ENCODE assay signal across 13 cellular contexts in the genomic region with DNA sequence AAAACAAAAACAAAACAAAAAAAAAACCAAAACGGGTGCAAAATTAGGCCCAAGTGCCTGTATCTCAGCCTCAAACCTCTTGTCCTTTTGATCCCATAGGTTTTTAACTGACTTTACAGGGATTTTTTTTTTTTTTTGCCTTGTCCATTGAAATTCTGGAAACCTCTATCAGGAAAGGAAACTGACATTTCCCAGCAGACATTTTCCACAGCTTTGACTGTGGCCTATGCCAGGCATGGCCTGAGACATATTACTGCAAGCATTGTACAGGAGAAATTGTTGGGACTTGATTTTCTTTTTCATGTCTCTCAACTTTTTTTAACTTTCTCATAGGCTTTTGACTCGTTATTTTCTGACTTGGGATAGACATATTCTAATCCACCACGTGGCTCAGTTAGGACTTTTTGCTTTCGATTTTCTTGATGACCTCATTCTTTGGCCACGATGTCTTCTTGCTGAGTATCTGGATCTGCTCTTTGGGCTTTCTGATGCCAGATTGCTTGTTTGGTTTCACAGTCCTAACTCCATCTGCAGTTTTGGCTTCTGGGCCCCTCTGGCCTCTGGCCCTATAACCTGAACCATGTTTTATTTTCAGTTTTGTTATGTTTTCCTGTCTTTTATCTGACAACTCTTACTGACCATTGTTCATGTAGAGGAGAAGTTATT.
DNase-seq lines count a peak whose midpoint lies in the region; ATAC-seq, FAIRE-seq and TF ChIP-seq lines count a peak whose summit lies in the region.
"Had no signal": no experiment of that assay in that cellular context is flagged by ENCODE, and none has a peak within 500 bp of the region (broad histone marks: within the 10 kb centered on the region; RNA-seq: fewer than 3 reads in every experiment).

No MANE protein-coding gene starts in this region.

- intact Hi-C loops in right lobe of liver (cut with DNase I) (no loop called here), CD14-positive monocyte (cut with micrococcal nuclease) (no loop called here)

- H3K4me1 Mint-ChIP-seq in naive thymus-derived CD8-positive, alpha-beta T cell, result no peaks in the 10 kb centered on the region
- peaks cover 3% of the 10 kb centered on the region for H3K4me1 Mint-ChIP-seq in CD14-positive monocyte
- H3K4me1 Mint-ChIP-seq: memory B cell had no signal

- H3K27me3 ChIP-seq in BLaER1 (no peaks in the 10 kb centered on the region), right lobe of liver (no peaks in the 10 kb centered on the region), small intestine (ENCODE audit: control insufficient read depth in 2 of 2, insufficient read depth in 2 of 2, low read length in 2 of 2) (no peaks in the 10 kb centered on the region)

- 45% methylated on average over 5 of the region's 5 CpGs for WGBS in right lobe of liver (ENCODE audit: insufficient coverage, low coverage, low lambda C conversion rate, missing lambda C conversion rate)
- 68 to 75% (median 73%) methylated on average over 5 of the region's 5 CpGs for WGBS in small intestine, 3 donors

- H4K20me1 ChIP-seq in BLaER1, result no peaks in the 10 kb centered on the region

- peak; percentile 75 to 99 (median 84) for ATAC-seq in right lobe of liver
- no peak for ATAC-seq in naive thymus-derived CD8-positive, alpha-beta T cell
- no peak for ATAC-seq in activated CD4-positive, CD25-positive, alpha-beta regulatory T cell treated with anti-CD3 and anti-CD28 coated beads, Interleukin-2, amount 50 U/mL, for 24 hours

- H3K9ac ChIP-seq in BLaER1, result no peak overlapping the region

- POLR2A ChIA-PET in naive thymus-derived CD8-positive, alpha-beta T cell (lab: Charles Lee), result no interaction called here

- peak; percentile 80 for DNase-seq in M059J (ENCODE audit: low read depth)
- DNase-seq in cerebellar nuclear complex (lab: John Stamatoyannopoulos, UW), result peak; percentile 18 to 27
- peak in 1 of 3 donors; percentile 54 for DNase-seq in right lobe of liver
- DNase-seq in naive thymus-derived CD8-positive, alpha-beta T cell, result no peak
- no peak for DNase-seq in CD14-positive monocyte (ENCODE audit: low spot score)
- DNase-seq in small intestine, result no peak
- DNase-seq: activated CD4-positive, CD25-positive, alpha-beta regulatory T cell treated with anti-CD3 and anti-CD28 coated beads, Interleukin-2, amount 50 U/mL, for 72 hours; activated T-cell treated with anti-CD3 and anti-CD28 coated beads, Interleukin-2, amount 50 U/mL, for 24 hours had no signal

- no peak overlapping the region for H3K27ac Mint-ChIP-seq in naive thymus-derived CD8-positive, alpha-beta T cell
- H3K27ac Mint-ChIP-seq in CD14-positive monocyte, result no peak overlapping the region
- H3K27ac Mint-ChIP-seq: activated T-cell treated with anti-CD3 and anti-CD28 coated beads, Interleukin-2, amount 50 U/mL, for 24 hours; memory B cell had no signal

- no peaks in the 10 kb centered on the region for H3K36me3 Mint-ChIP-seq in naive thymus-derived CD8-positive, alpha-beta T cell
- no peaks in the 10 kb centered on the region for H3K36me3 Mint-ChIP-seq in CD14-positive monocyte
- H3K36me3 Mint-ChIP-seq: memory B cell had no signal

- no peak overlapping the region for H3K4me3 Mint-ChIP-seq in naive thymus-derived CD8-positive, alpha-beta T cell
- H3K4me3 Mint-ChIP-seq in CD14-positive monocyte, result no peak overlapping the region
- H3K4me3 Mint-ChIP-seq: activated T-cell treated with anti-CD3 and anti-CD28 coated beads, Interleukin-2, amount 50 U/mL, for 24 hours; memory B cell had no signal

- H3K4me2 ChIP-seq in BLaER1, result 0 out of 2 replicates have a peak overlapping the region, but pooled peaks have one; percentile 0

- H3K9me3 Mint-ChIP-seq in naive thymus-derived CD8-positive, alpha-beta T cell, result peaks cover 0 to 14% (median 3%) of the 10 kb centered on the region in 9 donors
- H3K9me3 Mint-ChIP-seq in CD14-positive monocyte, result peaks cover 5 to 21% (median 14%) of the 10 kb centered on the region in 7 donors

- H3K9me3 ChIP-seq in BLaER1 (peaks cover 4% of the 10 kb centered on the region; the same call in 1 of the 2 replicates), right lobe of liver (no peaks in the 10 kb centered on the region), small intestine (ENCODE audit: control insufficient read depth, low read depth) (no peaks in the 10 kb centered on the region)

- H3K4me1 ChIP-seq in BLaER1 (peaks cover 25% of the 10 kb centered on the region), right lobe of liver (no peaks in the 10 kb centered on the region), small intestine (ENCODE audit: control insufficient read depth in 2 of 2, insufficient read depth in 1 of 2, low read depth in 1 of 2, low read length in 1 of 2) (no peaks in the 10 kb centered on the region)

- no peak overlapping the region for H3K27ac ChIP-seq in BLaER1
- peak overlapping the region in 1 of 3 donors; percentile 36 for H3K27ac ChIP-seq in right lobe of liver
- H3K27ac ChIP-seq in small intestine (ENCODE audit: low read depth in 1 of 2, low read length in 1 of 2), result no peak overlapping the region
- H3K27ac ChIP-seq: C4-2B had no signal

- no peak for TF ChIP-seq CTCF in right lobe of liver (IDR thresholded peaks at IDR 0.05)
- TF ChIP-seq CTCF in CD14-positive monocyte (IDR thresholded peaks at IDR 0.05), result no peak

- H3K27me3 Mint-ChIP-seq in naive thymus-derived CD8-positive, alpha-beta T cell, result peaks cover 0 to 6% (median 0%) of the 10 kb centered on the region in 5 donors
- H3K27me3 Mint-ChIP-seq in CD14-positive monocyte (ENCODE audit: low read depth in 3 of 3), result no peaks in the 10 kb centered on the region
- H3K27me3 Mint-ChIP-seq: activated T-cell treated with anti-CD3 and anti-CD28 coated beads, Interleukin-2, amount 50 U/mL, for 24 hours had no signal

- H3K36me3 ChIP-seq in BLaER1 (no peaks in the 10 kb centered on the region), right lobe of liver (no peaks in the 10 kb centered on the region), small intestine (ENCODE audit: control insufficient read depth in 2 of 2, insufficient read depth in 2 of 2, low read length in 2 of 2) (no peaks in the 10 kb centered on the region)

- no peak for TF ChIP-seq POLR2A in right lobe of liver (IDR thresholded peaks at IDR 0.05)

- no peak for FAIRE-seq in small intestine (lab: Jason Lieb, UNC)
- FAIRE-seq: G401.6 had no signal

- H3K4me3 ChIP-seq in BLaER1, result no peak overlapping the region
- no peak overlapping the region for H3K4me3 ChIP-seq in right lobe of liver
- H3K4me3 ChIP-seq in small intestine (ENCODE audit: low read depth in 1 of 2, low read length in 2 of 2), result no peak overlapping the region

Comparison
In these comparisons a context has a peak if more than half of its experiments do, and no peak if none do; other contexts are left out.
1. DNase-seq: peak in M059J (single experiment) and cerebellar nuclear complex (2 of 2); none in naive thymus-derived CD8-positive, alpha-beta T cell (0 of 10), CD14-positive monocyte (single experiment) and small intestine (single experiment).
2. ATAC-seq: peak in right lobe of liver (4 of 4); none in naive thymus-derived CD8-positive, alpha-beta T cell (0 of 2) and activated CD4-positive, CD25-positive, alpha-beta regulatory T cell treated with anti-CD3 and anti-CD28 coated beads, Interleukin-2, amount 50 U/mL, for 24 hours (0 of 2).